Comparison of ENCODE assay signal across 12 cellular contexts in genomic region chr10:60433684-60434083, GRCh38. TPM values are rescaled to one million over a fixed set of nuclear protein-coding genes. Genes with fewer than 3 reads are reported as not detected.
DNase-seq lines count a peak whose midpoint lies in the region; ATAC-seq, FAIRE-seq and TF ChIP-seq lines count a peak whose summit lies in the region.
"Had no signal": no experiment of that assay in that cellular context is flagged by ENCODE, and none has a peak within 500 bp of the region (broad histone marks: within the 10 kb centered on the region; RNA-seq: fewer than 3 reads in every experiment).

No MANE protein-coding gene starts in this region.

- H3K9ac ChIP-seq in K562 (ENCODE audit: insufficient read depth in 1 of 2, low read depth in 2 of 2, low read length in 2 of 2), result no peak overlapping the region

- H3K27ac ChIP-seq in left ventricle myocardium inferior (replicated peaks) (peak overlapping the region; percentile 4), K562 (ENCODE audit: extremely low read depth, low read depth, low read length) (no peak overlapping the region), right atrium auricular region (peak overlapping the region in 1 of 2 donors; percentile 2)
- H3K27ac ChIP-seq: lower lobe of right lung had no signal

- no peaks in the 10 kb centered on the region for H3K27me3 ChIP-seq in left ventricle myocardium inferior (ENCODE audit: low read depth)
- no peaks in the 10 kb centered on the region for H3K27me3 ChIP-seq in K562 (ENCODE audit: control insufficient read depth in 2 of 2, insufficient read depth in 2 of 2, low read length in 2 of 2)
- no peaks in the 10 kb centered on the region for H3K27me3 ChIP-seq in right atrium auricular region

- no peak for TF ChIP-seq POLR2A in K562 (conservative IDR thresholded peaks at IDR 0.05)

- H2AFZ ChIP-seq in K562 (ENCODE audit: low read depth, low read length), result no peak overlapping the region

- no peaks in the 10 kb centered on the region for H3K36me3 ChIP-seq in left ventricle myocardium inferior
- H3K36me3 ChIP-seq in K562 (ENCODE audit: control insufficient read depth, insufficient read depth, low read length), result no peaks in the 10 kb centered on the region
- no peaks in the 10 kb centered on the region for H3K36me3 ChIP-seq in right atrium auricular region
- H3K36me3 ChIP-seq: lower lobe of right lung had no signal

- no peak for TF ChIP-seq RAD21 in K562 (CRISPR knock-in tag; conservative IDR thresholded peaks at IDR 0.05 in 1 of 2, IDR thresholded peaks at IDR 0.05 in 1 of 2)

- H3K9me3 ChIP-seq in left ventricle myocardium inferior (replicated peaks) (no peaks in the 10 kb centered on the region), K562 (replicated peaks; ENCODE audit: control insufficient read depth, insufficient read depth, low read depth, low read length) (no peaks in the 10 kb centered on the region), right atrium auricular region (no peaks in the 10 kb centered on the region)
- H3K9me3 ChIP-seq: lower lobe of right lung had no signal

- POLR2A ChIA-PET in K562 (lab: Yijun Ruan, JAX), result no interaction called here

- DNase-seq in left ventricle myocardium inferior, result no peak
- no peak for DNase-seq in Right ventricle myocardium inferior (ENCODE audit: missing footprints)
- no peak for DNase-seq in K562 (ENCODE audit: extremely low read depth in 1 of 4, low spot score in 3 of 4)
- DNase-seq in iris pigment epithelial cell (ENCODE audit: low read depth), result peak; percentile 84
- DNase-seq in right atrium auricular region (ENCODE audit: low spot score), result no peak
- DNase-seq in NCI-H1930 (lab: John Stamatoyannopoulos, UW), result no peak
- DNase-seq in posterior cingulate gyrus, result no peak
- DNase-seq: activated B cell treated with CpG ODN at 0.5 μM for 24 hours; activated naive CD4-positive, alpha-beta T cell treated with Interleukin-2 at 50 U/mL for 16 hours; GOT3; lower lobe of right lung had no signal

- no peak for FAIRE-seq in K562 (lab: Jason Lieb, UNC)

- intact Hi-C loops in left ventricle myocardium inferior (cut with micrococcal nuclease) (loop anchor here (10.0 kb wide), 1 partner anchor 199 kb away; no protein-coding TSS in a partner anchor), Right ventricle myocardium inferior (cut with DNase I) (loop anchor here (2.0 to 5.0 kb wide), 3 partner anchors 195 to 331 kb away; no protein-coding TSS in a partner anchor), K562 (cut with micrococcal nuclease) (loop anchor here (1.0 to 5.0 kb wide), 5 partner anchors 98 to 806 kb away; no protein-coding TSS in a partner anchor), posterior cingulate gyrus (cut with DNase I) (loop anchor here (1.0 to 5.0 kb wide), 4 partner anchors 97 to 806 kb away; no protein-coding TSS in a partner anchor)

- H3K4me1 ChIP-seq in left ventricle myocardium inferior (peaks cover 27% of the 10 kb centered on the region), K562 (replicated peaks in 1 of 2; ENCODE audit: control insufficient read depth in 2 of 2, insufficient read depth in 2 of 2, low read length in 2 of 2) (peaks cover 0 to 9% of the 10 kb centered on the region in 2 experiments; a peak in 1 of 5 replicates), right atrium auricular region (peaks cover 0 to 26% of the 10 kb centered on the region in 2 donors)
- H3K4me1 ChIP-seq: lower lobe of right lung had no signal

- WGBS in K562 (ENCODE audit: insufficient coverage, low coverage, missing lambda C conversion rate), result 21% methylated on average over 3 of the region's 3 CpGs

- ATAC-seq in Right ventricle myocardium inferior, result no peak
- ATAC-seq in K562, result no peak
- ATAC-seq in HG03521 (IDR thresholded peaks at IDR 0.05; ENCODE audit: unreplicated experiment), result no peak

- no peaks in the 10 kb centered on the region for H3K9me1 ChIP-seq in K562 (ENCODE audit: control insufficient read depth, insufficient read depth, low read length)

- H3K4me3 ChIP-seq in left ventricle myocardium inferior (no peak overlapping the region), K562 (no peak overlapping the region), right atrium auricular region (no peak overlapping the region)
- H3K4me3 ChIP-seq: lower lobe of right lung had no signal

- H3K79me2 ChIP-seq in K562 (ENCODE audit: control insufficient read depth, insufficient read depth, low read length), result no peaks in the 10 kb centered on the region

- CTCF ChIA-PET in K562 (lab: Yijun Ruan, JAX; ENCODE audit: low intra/inter-chr PET ratio), result interaction anchor here (0.7 to 3.0 kb wide), 9 partner anchors 97 to 807 kb away, joined by 3 to 20 read pairs (median 7); no protein-coding TSS in a partner anchor

- no TSS peak for BruUV-seq in K562 (replicated peaks; lab: Mats Ljungman, UMichigan)

- H3K4me2 ChIP-seq in K562 (ENCODE audit: insufficient read depth, low read length), result no peak overlapping the region

- no peak for TF ChIP-seq EP300 in K562 (IDR thresholded peaks at IDR 0.05; ENCODE audit: low read length)

- TF ChIP-seq CTCF in left ventricle myocardium inferior (IDR thresholded peaks at IDR 0.05; ENCODE audit: borderline replicate concordance), result no peak
- TF ChIP-seq CTCF in K562 (IDR thresholded peaks at IDR 0.05 in 2 of 3, conservative IDR thresholded peaks at IDR 0.05 in 1 of 3; ENCODE audit: insufficient read depth in 2 of 3, low read depth in 1 of 3, low read length in 3 of 3), result no peak
- no peak for TF ChIP-seq CTCF in right atrium auricular region (IDR thresholded peaks at IDR 0.05)

- in situ Hi-C loops in K562 (cut with MboI), result loop anchor here (10.0 to 25.0 kb wide), 3 partner anchors 199 to 796 kb away; no protein-coding TSS in a partner anchor

- H4K20me1 ChIP-seq in K562 (replicated peaks; ENCODE audit: control insufficient read depth, insufficient read depth, low read length), result no peaks in the 10 kb centered on the region

TF ChIP-seq in K562, 482 proteins besides CTCF, POLR2A, EP300 and RAD21:
- TF ChIP-seq GTF2E2 (tag; IDR thresholded peaks at IDR 0.05), result 0 out of 2 replicates have a peak, but pooled peaks have one; percentile 19
- TF ChIP-seq RBM39 (optimal IDR thresholded peaks at IDR 0.05; ENCODE audit: low read depth, low read length), result no peak

RNA-seq across cellular contexts. Expression of gene ANK3, which starts 44.0 kb away (rescaled TPM):
- 179 TPM for total RNA-seq in left ventricle myocardium inferior
- 216 TPM for total RNA-seq in Right ventricle myocardium inferior
- 130 and 187 TPM in 2 replicates for total RNA-seq in K562 (2011; cell fraction: chromatin; rRNA removed; ENCODE audit: low replicate concordance)
- 41.4 and 51.2 TPM in 2 replicates for total RNA-seq in K562 (2011; cell fraction: nucleolus; rRNA removed)
- total RNA-seq in K562 (2011; cell fraction: nucleoplasm; rRNA removed), result 79.8 and 105 TPM in 2 replicates
- 11.9 and 16.0 TPM in 2 replicates for total RNA-seq in K562 (2014; rRNA removed)
- 25.2 and 32.8 TPM in 2 replicates for total RNA-seq in K562 (2014; rRNA removed; fragmentation: Illumina TruSeq; extraction: Trizol)
- total RNA-seq in K562 (2015; rRNA removed; fragmentation: Illumina TruSeq; extraction: Trizol), result 24.9 and 28.4 TPM in 2 replicates
- total RNA-seq in K562 (2021), result 25.0 and 32.3 TPM in 2 replicates
- polyA plus RNA-seq in K562 (2011; rRNA removed), result 3.2 and 17.9 TPM in 2 replicates
- polyA plus RNA-seq in K562 (2011; cell fraction: cytosol; rRNA removed), result 1.3 and 6.8 TPM in 2 replicates
- polyA plus RNA-seq in K562 (2011; cell fraction: nucleus; rRNA removed), result 3.0 and 17.5 TPM in 2 replicates
- polyA plus RNA-seq in K562 (2012), result 18.0 and 29.8 TPM in 2 replicates
- polyA plus RNA-seq in K562 (2014; fragmentation: Illumina TruSeq; extraction: Trizol), result 23.9 and 24.4 TPM in 2 replicates
- 10 to 100 TPM in 1 of 2 experiments, 1 to 10 TPM in 1; 10.0 to 10.5 TPM for polyA plus RNA-seq in K562 (2014; fragmentation: Nextera tagmentation; extraction: Ambion mirVana)
- polyA plus RNA-seq in K562 (2014; rRNA removed), result 15.0 and 17.0 TPM in 2 replicates
- 11.4 and 62.0 TPM in 2 replicates for polyA minus RNA-seq in K562 (2011; rRNA and poly(A)+ RNA removed)
- polyA minus RNA-seq in K562 (2011; cell fraction: cytosol; rRNA and poly(A)+ RNA removed), result 3.7 and 14.5 TPM in 2 replicates
- polyA minus RNA-seq in K562 (2011; cell fraction: nucleus; rRNA and poly(A)+ RNA removed), result 15.2 and 44.4 TPM in 2 replicates
- total RNA-seq in right atrium auricular region, result 100 to 1,000 TPM; 189 to 198 TPM
